Comparison of ENCODE assay signal across 8 cellular contexts in the genomic region with DNA sequence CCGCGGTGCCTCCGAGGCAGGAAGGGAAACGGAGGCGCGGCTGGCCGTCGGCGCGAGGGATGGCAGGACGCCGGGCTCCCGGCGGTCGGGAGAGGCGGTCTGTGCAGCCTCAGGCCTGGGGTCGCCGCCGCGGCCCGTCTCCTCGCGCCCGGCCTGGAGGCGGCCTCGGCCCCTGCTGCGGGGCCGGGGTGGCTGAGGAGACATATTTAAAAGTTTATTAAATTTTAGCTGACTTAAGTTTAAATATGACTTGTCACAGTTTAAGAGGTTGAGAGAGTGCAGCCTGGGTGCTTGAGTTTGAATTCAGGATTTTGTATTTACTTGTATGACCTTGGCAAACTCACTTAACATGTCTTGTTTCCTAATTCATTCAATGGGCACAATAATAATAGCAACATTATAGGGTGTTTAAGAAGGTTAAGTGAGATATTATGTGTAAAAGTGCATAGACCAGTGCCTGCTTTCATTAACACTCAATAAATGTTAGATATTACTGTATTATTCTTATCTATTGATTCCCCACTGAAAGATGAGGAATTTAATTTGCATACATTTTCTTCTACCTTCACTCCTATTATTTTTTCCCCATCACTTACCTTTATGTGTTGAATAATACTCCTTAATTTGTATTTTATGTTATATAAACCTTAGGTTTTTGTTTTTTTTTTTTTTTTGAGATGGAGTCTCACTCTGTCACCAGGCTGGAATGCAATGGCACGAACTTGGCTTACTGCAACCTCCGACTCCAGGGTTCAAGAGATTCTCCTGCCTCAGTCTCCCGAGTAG. TPM values are rescaled to one million over a fixed set of nuclear protein-coding genes. Genes with fewer than 3 reads are reported as not detected.
DNase-seq lines count a peak whose midpoint lies in the region; ATAC-seq, FAIRE-seq and TF ChIP-seq lines count a peak whose summit lies in the region.

No MANE protein-coding gene starts in this region.

- ATAC-seq in Right ventricle myocardium inferior (peak; percentile 4), HG03558 (IDR thresholded peaks at IDR 0.05; ENCODE audit: extremely low read depth, unreplicated experiment) (peak; percentile 10)

- H4K91ac ChIP-seq in mesenchymal stem cell (ENCODE audit: low read length) = no peak overlapping the region

- peak overlapping the region; percentile 1 for H2AFZ ChIP-seq in mesenchymal stem cell (ENCODE audit: low read depth, low read length)

- H3K27ac Mint-ChIP-seq in brain = peak overlapping the region in 3 of 5 experiments; percentile 28 to 64 (median 46)

- DNase-seq in Right ventricle myocardium inferior (ENCODE audit: missing footprints) (no peak), cardiac septum (ENCODE audit: low spot score) (no peak), mesenchymal stem cell (peak; percentile 16), kidney tubule cell (ENCODE audit: low spot score) (no peak), HTR-8/SVneo (ENCODE audit: insufficient read length, low spot score) (no peak)
- no peak for DNase-seq in stimulated activated CD4-positive, alpha-beta T cell treated with anti-CD3 and anti-CD28 coated beads, Interleukin-2, amount 100 ng/mL, for 48 hours

- peak overlapping the region; percentile 75 for H3K4me2 ChIP-seq in mesenchymal stem cell (ENCODE audit: low read length, poor library complexity, severe bottlenecking)

- H2BK120ac ChIP-seq in mesenchymal stem cell (ENCODE audit: low read depth, low read length) = peak overlapping the region; percentile 79

- no peak overlapping the region for H3K27ac ChIP-seq in mesenchymal stem cell (ENCODE audit: low read length, poor library complexity, severe bottlenecking)

- intact Hi-C loops in Right ventricle myocardium inferior (cut with DNase I) = loop anchor here (2.0 kb wide), 1 partner anchor 28 kb away; a partner anchor contains a TSS
- intact Hi-C loops in cardiac septum (cut with DNase I) = loop anchor here (2.0 kb wide), 1 partner anchor 26 kb away; no protein-coding TSS in a partner anchor

- no peak for FAIRE-seq in HTR-8/SVneo (lab: Jason Lieb, UNC)

- peaks cover 0 to 6% (median 3%) of the 10 kb centered on the region in 5 experiments for H3K9me3 Mint-ChIP-seq in brain

- peaks cover 6% of the 10 kb centered on the region for H3K79me1 ChIP-seq in mesenchymal stem cell (replicated peaks; ENCODE audit: low read length, poor library complexity, severe bottlenecking)

- no peaks in the 10 kb centered on the region for H3K27me3 ChIP-seq in mesenchymal stem cell (ENCODE audit: control insufficient read depth in 1 of 2, insufficient read depth in 1 of 2, low read length in 2 of 2)

- no peaks in the 10 kb centered on the region for H3K4me1 ChIP-seq in mesenchymal stem cell (ENCODE audit: control insufficient read depth, insufficient read depth, low read depth, low read length)

- WGBS in mesenchymal stem cell = 17% methylated on average over 12 of the region's 31 CpGs

- peaks cover 49% of the 10 kb centered on the region for H3K4me1 Mint-ChIP-seq in brain

- no peaks in the 10 kb centered on the region for H3K9me3 ChIP-seq in mesenchymal stem cell (ENCODE audit: control insufficient read depth, low read length)

- peak overlapping the region; percentile 66 for H4K8ac ChIP-seq in mesenchymal stem cell (ENCODE audit: low read length)

- H3K23ac ChIP-seq in mesenchymal stem cell (ENCODE audit: low read length in 2 of 2) = no peak overlapping the region

- H3K4ac ChIP-seq in mesenchymal stem cell (ENCODE audit: low read depth in 1 of 2, low read length in 2 of 2) = no peak overlapping the region

- H3K18ac ChIP-seq in mesenchymal stem cell (ENCODE audit: low read depth in 1 of 2, low read length in 2 of 2) = peak overlapping the region in 1 of 2 experiments; percentile 28

- H3K14ac ChIP-seq in mesenchymal stem cell (ENCODE audit: low read length in 2 of 2) = no peak overlapping the region

- no peak overlapping the region for H2AK5ac ChIP-seq in mesenchymal stem cell (ENCODE audit: low read length, severe bottlenecking)

- H3K27me3 Mint-ChIP-seq in brain = peaks cover 8% of the 10 kb centered on the region

- peaks cover 10% of the 10 kb centered on the region for H3K36me3 Mint-ChIP-seq in brain

- peak overlapping the region; percentile 91 for H3K9ac ChIP-seq in mesenchymal stem cell (ENCODE audit: low read length)

- no peak overlapping the region for H2BK5ac ChIP-seq in mesenchymal stem cell (ENCODE audit: low read depth, low read length, poor library complexity, severe bottlenecking)

- peak overlapping the region; percentile 90 to 100 (median 100) for H3K4me3 Mint-ChIP-seq in brain

- no peak overlapping the region for H2BK12ac ChIP-seq in mesenchymal stem cell (ENCODE audit: low read length in 2 of 2)

- no peaks in the 10 kb centered on the region for H3K36me3 ChIP-seq in mesenchymal stem cell (ENCODE audit: control insufficient read depth in 1 of 2, insufficient read depth in 2 of 2, low read depth in 1 of 2, low read length in 2 of 2)

- peak overlapping the region; percentile 71 to 81 for H3K4me3 ChIP-seq in mesenchymal stem cell (ENCODE audit: insufficient read depth in 1 of 2, low read depth in 1 of 2, low read length in 2 of 2)

- H2BK15ac ChIP-seq in mesenchymal stem cell (ENCODE audit: low read depth, poor library complexity, severe bottlenecking) = peak overlapping the region; percentile 94

- no peak for TF ChIP-seq CTCF in brain (conservative IDR thresholded peaks at IDR 0.05)

RNA-seq across cellular contexts. Expression of a gene that starts 0.7 kb away (rescaled TPM):
- total RNA-seq in Right ventricle myocardium inferior (26.6 TPM), cardiac septum (24.8 TPM)
- polyA plus RNA-seq in brain (ENCODE audit: insufficient read depth, low read depth, low replicate concordance) = 4.6 TPM
- 11.8 TPM for polyA plus RNA-seq in mesenchymal stem cell (2013, experiment 1 of 2)
- 10.7 TPM for polyA plus RNA-seq in mesenchymal stem cell (2013, experiment 2 of 2)

RNA-seq across cellular contexts. Expression of a gene that starts 27.8 kb away (rescaled TPM):
- 42.5 TPM for total RNA-seq in Right ventricle myocardium inferior
- total RNA-seq in cardiac septum = 45.6 TPM
- polyA plus RNA-seq in brain (ENCODE audit: insufficient read depth, low read depth, low replicate concordance) = 32.1 TPM
- 31.0 TPM for polyA plus RNA-seq in mesenchymal stem cell (2013, experiment 1 of 2)
- polyA plus RNA-seq in mesenchymal stem cell (2013, experiment 2 of 2) = 31.9 TPM
